In genomic region chr1:167880570-167880969, GRCh38 we compare ENCODE assay signal across 2 cellular contexts.
TF ChIP-seq lines count a peak whose summit lies in the region.

No MANE protein-coding gene starts in this region.

TF ChIP-seq in K562, 482 proteins besides CTCF, POLR2A, EP300 and RAD21:
- no peak for TF ChIP-seq HNRNPK (IDR thresholded peaks at IDR 0.05; ENCODE audit: low read depth, low read length, poor library complexity, severe bottlenecking)
- no peak for TF ChIP-seq ZKSCAN1 (IDR thresholded peaks at IDR 0.05; ENCODE audit: low read depth, low read length)
- TF ChIP-seq ZNF274 (IDR thresholded peaks at IDR 0.05; ENCODE audit: borderline replicate concordance, low read depth, low read length): no peak
- TF ChIP-seq LCOR (CRISPR knock-in tag; IDR thresholded peaks at IDR 0.05): no peak
- TF ChIP-seq, protein P1, sequence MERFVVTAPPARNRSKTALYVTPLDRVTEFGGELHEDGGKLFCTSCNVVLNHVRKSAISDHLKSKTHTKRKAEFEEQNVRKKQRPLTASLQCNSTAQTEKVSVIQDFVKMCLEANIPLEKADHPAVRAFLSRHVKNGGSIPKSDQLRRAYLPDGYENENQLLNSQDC (CRISPR knock-in tag; IDR thresholded peaks at IDR 0.05): no peak
- TF ChIP-seq, protein P2, sequence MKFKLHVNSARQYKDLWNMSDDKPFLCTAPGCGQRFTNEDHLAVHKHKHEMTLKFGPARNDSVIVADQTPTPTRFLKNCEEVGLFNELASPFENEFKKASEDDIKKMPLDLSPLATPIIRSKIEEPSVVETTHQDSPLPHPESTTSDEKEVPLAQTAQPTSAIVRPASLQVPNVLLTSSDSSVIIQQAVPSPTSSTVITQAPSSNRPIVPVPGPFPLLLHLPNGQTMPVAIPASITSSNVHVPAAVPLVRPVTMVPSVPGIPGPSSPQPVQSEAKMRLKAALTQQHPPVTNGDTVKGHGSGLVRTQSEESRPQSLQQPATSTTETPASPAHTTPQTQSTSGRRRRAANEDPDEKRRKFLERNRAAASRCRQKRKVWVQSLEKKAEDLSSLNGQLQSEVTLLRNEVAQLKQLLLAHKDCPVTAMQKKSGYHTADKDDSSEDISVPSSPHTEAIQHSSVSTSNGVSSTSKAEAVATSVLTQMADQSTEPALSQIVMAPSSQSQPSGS (CRISPR knock-in tag; IDR thresholded peaks at IDR 0.05): no peak
- no peak for TF ChIP-seq CBX8 (IDR thresholded peaks at IDR 0.05; ENCODE audit: borderline replicate concordance, extremely low read depth, low read depth, low read length, poor library complexity, severe bottlenecking)
- TF ChIP-seq ZBTB1 (CRISPR knock-in tag; IDR thresholded peaks at IDR 0.05; ENCODE audit: borderline replicate concordance, low read depth): no peak
- no peak for TF ChIP-seq SETDB1 (IDR thresholded peaks at IDR 0.05; ENCODE audit: low read length)
- no peak for TF ChIP-seq POLR3G (IDR thresholded peaks at IDR 0.05; ENCODE audit: extremely low read depth, insufficient read length, insufficient replicate concordance)
- no peak for TF ChIP-seq SUPT5H (IDR thresholded peaks at IDR 0.05)
- no peak for TF ChIP-seq CBX1 (IDR thresholded peaks at IDR 0.05; ENCODE audit: low read depth)
- no peak for TF ChIP-seq MAFF (IDR thresholded peaks at IDR 0.05; ENCODE audit: low read length)
- no peak for TF ChIP-seq KLF13 (tag; IDR thresholded peaks at IDR 0.05; ENCODE audit: borderline replicate concordance, low read depth)
- no peak for TF ChIP-seq ZNF431 (CRISPR knock-in tag; IDR thresholded peaks at IDR 0.05)
- TF ChIP-seq BMI1 (IDR thresholded peaks at IDR 0.05; ENCODE audit: low read length): no peak
- TF ChIP-seq ARID2 (IDR thresholded peaks at IDR 0.05): no peak

TF ChIP-seq in GM12891, 5 proteins besides CTCF, POLR2A, EP300 and RAD21:
- no peak for TF ChIP-seq PAX5 (IDR thresholded peaks at IDR 0.05; ENCODE audit: insufficient read depth, low read length, severe bottlenecking)
- TF ChIP-seq POLR2AphosphoS5 (IDR thresholded peaks at IDR 0.05; ENCODE audit: low read depth, low read length): no peak
- TF ChIP-seq POU2F2 (IDR thresholded peaks at IDR 0.05; ENCODE audit: low read depth, low read length): no peak
- no peak for TF ChIP-seq TAF1 (IDR thresholded peaks at IDR 0.05; ENCODE audit: low read depth, low read length)
- no peak for TF ChIP-seq SPI1 (IDR thresholded peaks at IDR 0.05; ENCODE audit: low read depth, low read length)
